In genomic region chr7:47937711-47938573, GRCh38 we compare ENCODE assay signal across 11 cellular contexts. TPM values are rescaled to one million over a fixed set of nuclear protein-coding genes. Genes with fewer than 3 reads are reported as not detected.
DNase-seq lines count a peak whose midpoint lies in the region; ATAC-seq, FAIRE-seq and TF ChIP-seq lines count a peak whose summit lies in the region.
"Had no signal": no experiment of that assay in that cellular context is flagged by ENCODE, and none has a peak within 500 bp of the region (broad histone marks: within the 10 kb centered on the region; RNA-seq: fewer than 3 reads in every experiment).

No MANE protein-coding gene starts in this region.

- peak overlapping the region; percentile 93 for H3K4me2 ChIP-seq in OCI-LY3 (ENCODE audit: low read length)

- 84% methylated on average over 11 of the region's 11 CpGs for WGBS in esophagus muscularis mucosa

- no peaks in the 10 kb centered on the region for H3K79me2 ChIP-seq in OCI-LY3 (ENCODE audit: low read length)

- no peak for TF ChIP-seq EP300 in esophagus muscularis mucosa (IDR thresholded peaks at IDR 0.05)

- H3K4me3 ChIP-seq in GM12865 (ENCODE audit: low read depth, low read length): peak overlapping the region; percentile 8; the same call in 1 of the 2 replicates
- peak overlapping the region; percentile 66 for H3K4me3 ChIP-seq in OCI-LY3 (ENCODE audit: low read length)
- H3K4me3 ChIP-seq in esophagus muscularis mucosa: no peak overlapping the region
- H3K4me3 ChIP-seq: thoracic aorta had no signal

- H3K9ac ChIP-seq in OCI-LY3 (ENCODE audit: low read length): peak overlapping the region; percentile 24; the same call in 1 of the 2 replicates

- intact Hi-C loops in esophagus muscularis mucosa (cut with DNase I): no loop called here

- TF ChIP-seq CTCF in GM12865 (IDR thresholded peaks at IDR 0.05; ENCODE audit: insufficient read depth, low read depth, low read length, missing control alignments): no peak
- peak; percentile 11; the same call in 1 of the 2 replicates for TF ChIP-seq CTCF in OCI-LY3 (IDR thresholded peaks at IDR 0.05; ENCODE audit: low read depth, low read length)
- TF ChIP-seq CTCF in esophagus muscularis mucosa (IDR thresholded peaks at IDR 0.05): no peak

- H4K20me1 ChIP-seq in OCI-LY3 (ENCODE audit: insufficient read depth, low read length): peaks cover 6% of the 10 kb centered on the region; the same call in 1 of the 2 replicates

- peaks cover 36% of the 10 kb centered on the region for H3K4me1 ChIP-seq in OCI-LY3 (ENCODE audit: low read length)
- peaks cover 8 to 36% (median 20%) of the 10 kb centered on the region in 4 donors for H3K4me1 ChIP-seq in esophagus muscularis mucosa

- no peaks in the 10 kb centered on the region for H3K9me3 ChIP-seq in OCI-LY3 (ENCODE audit: insufficient read depth, low read length)
- H3K9me3 ChIP-seq in esophagus muscularis mucosa: no peaks in the 10 kb centered on the region
- H3K9me3 ChIP-seq: thoracic aorta had no signal

- TF ChIP-seq POLR2A in esophagus muscularis mucosa (IDR thresholded peaks at IDR 0.05; ENCODE audit: low read depth): no peak

- H3K27me3 ChIP-seq in OCI-LY3 (ENCODE audit: low read depth, low read length) (peaks cover 74% of the 10 kb centered on the region), esophagus muscularis mucosa (no peaks in the 10 kb centered on the region)

- ATAC-seq in HG02938 (IDR thresholded peaks at IDR 0.05; ENCODE audit: unreplicated experiment): peak; percentile 49
- no peak for ATAC-seq in activated CD4-positive, CD25-positive, alpha-beta regulatory T cell treated with anti-CD3 and anti-CD28 coated beads, Interleukin-2, amount 50 U/mL, for 24 hours

- H3K36me3 ChIP-seq in OCI-LY3 (replicated peaks; ENCODE audit: low read depth, low read length) (no peaks in the 10 kb centered on the region), esophagus muscularis mucosa (peaks cover 0 to 16% (median 0%) of the 10 kb centered on the region in 4 donors)
- H3K36me3 ChIP-seq: thoracic aorta had no signal

- peak; percentile 81 for DNase-seq in GM12865 (ENCODE audit: low read depth)
- DNase-seq in GM19239 (ENCODE audit: insufficient read length, low spot score): peak; percentile 42
- DNase-seq in NCI-H1436 treated with DMSO at 0.1 percent for 48 hours (lab: John Stamatoyannopoulos, UW): no peak
- no peak for DNase-seq in esophagus muscularis mucosa (ENCODE audit: extremely low spot score)
- no peak for DNase-seq in HK-2 (ENCODE audit: unreplicated experiment)
- DNase-seq: DND-41 had no signal

- FAIRE-seq in GM19239 (lab: Jason Lieb, UNC): no peak

- H3K27ac ChIP-seq in OCI-LY3 (ENCODE audit: low read length) (peak overlapping the region; percentile 68), esophagus muscularis mucosa (replicated peaks in 1 of 4) (no peak overlapping the region)
- H3K27ac ChIP-seq: thoracic aorta had no signal

- no peak overlapping the region for H2AFZ ChIP-seq in OCI-LY3 (ENCODE audit: low read depth, low read length)

RNA-seq across cellular contexts. Expression of gene PKD1L1, which starts 10.3 kb away (rescaled TPM):
- total RNA-seq in esophagus muscularis mucosa: 1 to 10 TPM in 1 of 4 donors, under 1 TPM in 3; 0.50 to 1.7 (median 0.73) TPM
- total RNA-seq: epithelial cell of proximal tubule had no signal

RNA-seq across cellular contexts. Expression of gene HUS1, which starts 41.5 kb away (rescaled TPM):
- 10 to 100 TPM; 11.5 to 15.6 (median 13.7) TPM for total RNA-seq in esophagus muscularis mucosa

Comparison
In these comparisons a context has a peak if more than half of its experiments do, and no peak if none do; other contexts are left out.
1. DNase-seq: peak in GM12865 (single experiment) and GM19239 (single experiment); none in NCI-H1436 treated with DMSO at 0.1 percent for 48 hours (single experiment), esophagus muscularis mucosa (single experiment) and HK-2 (single experiment).
2. H3K4me3 ChIP-seq: peak in GM12865 (single experiment) and OCI-LY3 (single experiment); none in esophagus muscularis mucosa (0 of 4).